In the genomic region with DNA sequence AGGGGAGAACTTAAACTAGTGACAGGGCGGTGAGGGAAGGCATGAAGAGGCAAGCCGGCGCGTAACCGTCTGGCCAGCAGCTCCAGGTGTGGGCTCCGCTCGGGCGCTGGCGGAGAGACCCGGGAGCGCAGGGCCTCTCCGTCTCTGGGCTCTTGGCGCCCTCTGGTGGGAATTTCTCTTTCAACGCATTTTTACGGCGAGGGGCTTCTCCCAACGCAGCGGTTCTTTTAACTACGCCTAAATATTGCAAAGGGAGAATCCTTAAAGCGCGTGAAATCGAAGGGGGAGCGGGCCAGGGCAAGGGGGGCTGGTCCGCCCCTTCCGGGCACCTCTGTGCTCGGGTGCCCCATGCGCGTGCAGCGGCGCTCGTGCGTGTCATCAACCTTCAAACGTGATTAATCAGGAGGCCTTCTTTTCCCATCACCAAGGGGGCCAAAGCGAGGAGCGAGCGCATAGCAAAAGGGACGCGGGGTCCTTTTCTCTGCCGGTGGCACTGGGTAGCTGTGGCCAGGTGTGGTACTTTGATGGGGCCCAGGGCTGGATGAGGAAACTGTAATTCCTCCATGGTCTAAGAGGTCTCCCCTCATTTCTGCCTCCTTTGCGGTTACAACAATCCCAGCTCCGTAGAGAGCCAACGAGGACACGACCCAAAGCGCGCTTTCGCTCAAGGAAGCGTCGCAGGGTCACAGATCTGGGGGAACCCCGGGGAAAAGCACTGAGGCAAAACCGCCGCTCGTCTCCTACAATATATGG, we compare ENCODE assay signal across 9 cellular contexts. TPM values are rescaled to one million over a fixed set of nuclear protein-coding genes. Genes with fewer than 3 reads are reported as not detected.
A peak's percentile ranks its signal among the peaks of the same experiment; 100 is the strongest.
DNase-seq lines count a peak whose midpoint lies in the region; ATAC-seq and TF ChIP-seq lines count a peak whose summit lies in the region.
"Had no signal": no experiment of that assay in that cellular context is flagged by ENCODE, and none has a peak within 500 bp of the region (broad histone marks: within the 10 kb centered on the region; RNA-seq: fewer than 3 reads in every experiment).

No MANE protein-coding gene starts in this region.

- no peaks in the 10 kb centered on the region for H3K9me3 ChIP-seq in esophagus (ENCODE audit: control insufficient read depth in 2 of 2, insufficient read depth in 1 of 2, low read depth in 1 of 2, low read length in 1 of 2)

- H3K36me3 Mint-ChIP-seq in natural killer cell, result no peaks in the 10 kb centered on the region

- H3K4me1 Mint-ChIP-seq in natural killer cell, result peaks cover 32 to 49% of the 10 kb centered on the region in 2 donors

- peak overlapping the region; percentile 10 to 49 for H3K4me3 ChIP-seq in esophagus (ENCODE audit: low read depth in 1 of 2, low read length in 2 of 2)

- H3K9me3 Mint-ChIP-seq in natural killer cell, result no peaks in the 10 kb centered on the region

- DNase-seq in Daoy (ENCODE audit: low read depth) (peak; percentile 74), HT1080 (ENCODE audit: low read depth) (peak; percentile 52), NOMO-1 (lab: John Stamatoyannopoulos, UW; ENCODE audit: unreplicated experiment in 2 of 2) (peak; percentile 41), natural killer cell (peak; percentile 40), superior temporal gyrus (ENCODE audit: extremely low spot score) (peak; percentile 69)
- DNase-seq in activated CD8-positive, alpha-beta memory T cell treated with anti-CD3 and anti-CD28 coated beads, Interleukin-2, amount 50 U/mL, for 4 hours, result peak; percentile 68

- H3K27ac Mint-ChIP-seq in natural killer cell, result no peak overlapping the region

- H3K27me3 Mint-ChIP-seq in natural killer cell (ENCODE audit: low read depth in 2 of 2), result peaks cover 69 to 76% of the 10 kb centered on the region in 2 donors

- H3K4me1 ChIP-seq in esophagus (ENCODE audit: control insufficient read depth in 2 of 2, insufficient read depth in 2 of 2, low read length in 1 of 2), result peaks cover 16 to 22% of the 10 kb centered on the region in 2 donors

- peak overlapping the region; percentile 82 for H3K4me3 Mint-ChIP-seq in natural killer cell

- no peaks in the 10 kb centered on the region for H3K36me3 ChIP-seq in esophagus (ENCODE audit: control insufficient read depth in 2 of 2, insufficient read depth in 2 of 2, low read length in 1 of 2)

- WGBS in esophagus, 2 donors, result 1 to 2% methylated on average over 51 to 52 of the region's 52 CpGs

- no peak overlapping the region for H3K27ac ChIP-seq in esophagus (ENCODE audit: low read depth in 2 of 2, low read length in 1 of 2)

- peaks cover 5 to 20% of the 10 kb centered on the region in 2 donors for H3K27me3 ChIP-seq in esophagus (ENCODE audit: control insufficient read depth in 1 of 2, insufficient read depth in 2 of 2, low read length in 2 of 2)

- peak; percentile 68 for TF ChIP-seq CTCF in natural killer cell (IDR thresholded peaks at IDR 0.05)

- intact Hi-C loops in natural killer cell (cut with micrococcal nuclease), result loop anchor here (10.0 kb wide), 1 partner anchor 1289 kb away; a partner anchor contains a TSS

- peak; percentile 54 to 64 (median 61) for ATAC-seq in natural killer cell
- no peak for ATAC-seq in GM18520 (IDR thresholded peaks at IDR 0.05; ENCODE audit: unreplicated experiment)

RNA-seq across cellular contexts. Expression of a gene that starts 0.8 kb away (rescaled TPM):
- total RNA-seq in Daoy (2014; rRNA removed; shearing (Covaris generic)), result 8.6 and 11.7 TPM in 2 replicates
- total RNA-seq in HT1080 (2014; rRNA removed; shearing (Covaris generic)), result 2.4 and 3.7 TPM in 2 replicates
- polyA plus RNA-seq in HT1080 (2015; cell fraction: cytosol; rRNA removed), result 2.4 and 3.7 TPM in 2 replicates
- polyA plus RNA-seq in HT1080 (2015; cell fraction: nucleus; rRNA removed), result 6.6 and 7.5 TPM in 2 replicates
- 1 to 10 TPM in 1 of 2 donors, under 1 TPM in 1; 0.65 to 1.2 TPM for polyA plus RNA-seq in esophagus
- total RNA-seq in natural killer cell, result not detected

RNA-seq across cellular contexts. Expression of a gene that starts 45.7 kb away (rescaled TPM):
- 0.42 TPM in 1 of 2 replicates, not detected in the other for total RNA-seq in Daoy (2014; rRNA removed; shearing (Covaris generic))
- total RNA-seq in HT1080 (2014; rRNA removed; shearing (Covaris generic)), result not detected in 2 replicates
- polyA plus RNA-seq in HT1080 (2015; cell fraction: cytosol; rRNA removed), result 0.20 TPM in 1 of 2 replicates, not detected in the other
- not detected in 2 replicates for polyA plus RNA-seq in HT1080 (2015; cell fraction: nucleus; rRNA removed)
- under 1 TPM in 1 of 2 donors, not detected in 1; 0.32 TPM for polyA plus RNA-seq in esophagus
- not detected for total RNA-seq in natural killer cell
- total RNA-seq: dermis microvascular lymphatic vessel endothelial cell had no signal
